Comparison of ENCODE assay signal across 9 cellular contexts in the genomic region with DNA sequence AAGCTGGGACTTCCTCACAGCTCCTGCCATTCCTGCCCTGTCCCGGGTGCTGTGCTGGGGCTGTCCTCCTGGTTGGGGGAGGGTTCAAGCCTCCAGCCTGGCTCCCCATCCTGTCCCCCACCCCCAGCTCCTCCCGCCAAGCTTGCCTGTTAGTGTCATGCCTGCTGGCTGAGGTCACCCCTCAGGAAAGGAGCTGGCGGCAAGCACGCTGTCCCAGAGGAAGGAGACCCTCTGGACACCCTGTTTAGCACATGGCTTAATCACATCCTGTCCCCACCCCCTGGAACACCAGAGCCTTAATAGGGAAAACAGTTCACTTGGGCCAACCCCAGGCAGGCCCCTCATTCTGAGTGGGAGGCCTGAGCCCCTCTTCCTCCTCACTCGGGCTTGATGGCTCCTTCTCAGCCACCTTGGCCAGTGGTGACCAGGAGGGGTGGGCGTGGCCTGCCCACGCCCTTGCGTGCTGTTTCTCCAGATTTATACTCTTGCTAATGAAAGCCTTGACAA. TPM values are rescaled to one million over a fixed set of nuclear protein-coding genes. Genes with fewer than 3 reads are reported as not detected.
A peak's percentile ranks its signal among the peaks of the same experiment; 100 is the strongest.
DNase-seq lines count a peak whose midpoint lies in the region; ATAC-seq, FAIRE-seq and TF ChIP-seq lines count a peak whose summit lies in the region.
"Had no signal": no experiment of that assay in that cellular context is flagged by ENCODE, and none has a peak within 500 bp of the region (broad histone marks: within the 10 kb centered on the region; RNA-seq: fewer than 3 reads in every experiment).

No MANE protein-coding gene starts in this region.

- peaks cover 71 to 74% of the 10 kb centered on the region in 2 donors for H3K4me1 ChIP-seq in thoracic aorta (ENCODE audit: control insufficient read depth in 1 of 2, low read depth in 2 of 2)

- peak overlapping the region; percentile 40 for H3K4me3 ChIP-seq in thoracic aorta

- H3K27me3 ChIP-seq in thoracic aorta (replicated peaks; ENCODE audit: insufficient read depth): no peaks in the 10 kb centered on the region

- BruUV-seq in MCF 10A (replicated peaks; lab: Mats Ljungman, UMichigan): no TSS peak

- ATAC-seq in thoracic aorta (ENCODE audit: insufficient number of reproducible peaks, low FRiP score, low read depth): peak; percentile 50
- ATAC-seq in GM18520 (IDR thresholded peaks at IDR 0.05; ENCODE audit: unreplicated experiment): no peak
- no peak for ATAC-seq in HG03460 (IDR thresholded peaks at IDR 0.05; ENCODE audit: unreplicated experiment)
- ATAC-seq in HG02938 (IDR thresholded peaks at IDR 0.05; ENCODE audit: unreplicated experiment): no peak

- DNase-seq in HTR-8/SVneo (ENCODE audit: insufficient read length, low spot score) (peak; percentile 67), MCF 10A (ENCODE audit: unreplicated experiment) (peak; percentile 45), kidney tubule cell (ENCODE audit: low spot score) (peak; percentile 93), thoracic aorta (ENCODE audit: low spot score) (peak; percentile 79), KG1 (lab: John Stamatoyannopoulos, UW) (no peak)

- H3K4me1 Mint-ChIP-seq in MCF 10A (ENCODE audit: insufficient read depth, unreplicated experiment): peaks cover 26% of the 10 kb centered on the region

- H3K27ac ChIP-seq in thoracic aorta: peak overlapping the region; percentile 96

- H3K9me3 Mint-ChIP-seq in MCF 10A (ENCODE audit: unreplicated experiment): no peaks in the 10 kb centered on the region
- H3K9me3 Mint-ChIP-seq: T-helper 1 cell treated with Interleukin-12 subunit alpha and Interleukin-12 subunit beta and Interleukin-4 antibody, amounts not matched to agents 30 μg/mL and 1 μg/mL, for 36 hours had no signal

- FAIRE-seq in HTR-8/SVneo (lab: Jason Lieb, UNC): peak; percentile 71

- no peak for TF ChIP-seq CTCF in MCF 10A (IDR thresholded peaks at IDR 0.05; ENCODE audit: unreplicated experiment)
- no peak for TF ChIP-seq CTCF in thoracic aorta (IDR thresholded peaks at IDR 0.05)

- H3K27me3 Mint-ChIP-seq in MCF 10A (ENCODE audit: insufficient read depth, unreplicated experiment): no peaks in the 10 kb centered on the region

- no peaks in the 10 kb centered on the region for H3K9me3 ChIP-seq in thoracic aorta

- H3K27ac Mint-ChIP-seq in MCF 10A (ENCODE audit: low read depth, unreplicated experiment): peak overlapping the region; percentile 85

- no peak overlapping the region for H3K4me3 Mint-ChIP-seq in MCF 10A (ENCODE audit: unreplicated experiment)
- H3K4me3 Mint-ChIP-seq: T-helper 1 cell treated with Interleukin-12 subunit alpha and Interleukin-12 subunit beta and Interleukin-4 antibody, amounts not matched to agents 30 μg/mL and 1 μg/mL, for 36 hours had no signal

- CTCF ChIA-PET in MCF 10A (lab: Yijun Ruan, JAX): interaction anchor here (0.8 to 1.9 kb wide), 3 partner anchors 9 to 16 kb away, joined by 4 to 8 read pairs (median 5); no protein-coding TSS in a partner anchor

- intact Hi-C loops in MCF 10A (cut with micrococcal nuclease): no loop called here

- POLR2A ChIA-PET in MCF 10A (lab: Yijun Ruan, JAX): interaction anchor here (0.6 to 1.4 kb wide), 2 partner anchors 29 to 39 kb away, joined by 3 to 4 read pairs; no protein-coding TSS in a partner anchor

- peaks cover 40% of the 10 kb centered on the region for H3K36me3 Mint-ChIP-seq in MCF 10A (ENCODE audit: insufficient read depth, unreplicated experiment)

- H3K36me3 ChIP-seq in thoracic aorta: peaks cover 55% of the 10 kb centered on the region

RNA-seq across cellular contexts. Expression of a gene that starts 9.2 kb away (rescaled TPM):
- total RNA-seq in MCF 10A (2022) (0.70 and 2.0 TPM in 2 replicates), thoracic aorta (10 to 100 TPM; 21.1 to 36.3 TPM)

RNA-seq across cellular contexts. Expression of a gene that starts 29.6 kb away (rescaled TPM):
- total RNA-seq in MCF 10A (2022): 30.9 and 31.6 TPM in 2 replicates
- total RNA-seq in thoracic aorta: 100 to 1,000 TPM; 125 to 161 TPM

RNA-seq across cellular contexts. Expression of a gene that starts 29.8 kb away (rescaled TPM):
- 3.8 and 5.7 TPM in 2 replicates for total RNA-seq in MCF 10A (2022)
- 10 to 100 TPM in 1 of 2 donors, 1 to 10 TPM in 1; 5.4 to 14.2 TPM for total RNA-seq in thoracic aorta

RNA-seq across cellular contexts. Expression of a gene that starts 35.8 kb away (rescaled TPM):
- total RNA-seq in MCF 10A (2022) (12.0 and 16.9 TPM in 2 replicates), thoracic aorta (10 to 100 TPM; 10.6 to 17.6 TPM)

RNA-seq across cellular contexts. Expression of a gene that starts 35.9 kb away (rescaled TPM):
- 47.3 and 54.9 TPM in 2 replicates for total RNA-seq in MCF 10A (2022)
- total RNA-seq in thoracic aorta: 100 to 1,000 TPM in 1 of 2 donors, 10 to 100 TPM in 1; 75.7 to 106 TPM
